ENCODE assay signal across 8 cellular contexts in genomic region chr19:7515091-7515470, GRCh38. TPM values are rescaled to one million over a fixed set of nuclear protein-coding genes. Genes with fewer than 3 reads are reported as not detected.
DNase-seq lines count a peak whose midpoint lies in the region; TF ChIP-seq lines count a peak whose summit lies in the region.

No MANE protein-coding gene starts in this region.

- peak in 1 of 3 donors; percentile 70 for DNase-seq in Peyer's patch
- DNase-seq in fibroblast of peridontal ligament (ENCODE audit: extremely low read depth): peak; percentile 52
- peak; percentile 16 for DNase-seq in occipital lobe (lab: John Stamatoyannopoulos, UW)
- DNase-seq in NAMALWA (ENCODE audit: low spot score): no peak
- DNase-seq in GF-D8 (lab: John Stamatoyannopoulos, UW): no peak
- DNase-seq in NCI-H2081 (lab: John Stamatoyannopoulos, UW): no peak
- DNase-seq in DMS114 treated with DMSO at 0.1 percent for 48 hours (lab: John Stamatoyannopoulos, UW; ENCODE audit: unreplicated experiment): no peak

- TF ChIP-seq CTCF in Peyer's patch (IDR thresholded peaks at IDR 0.05): no peak

- H4K20me1 ChIP-seq in BLaER1 treated with 17β-estradiol and CSF1 and Interleukin-3, amounts not matched to agents 10 nM and 100 nM: no peaks in the 10 kb centered on the region

- 0 out of 20 replicates have a peak overlapping the region, but pooled peaks of 1 of the 10 experiments have one; percentile 81 for H3K4me3 ChIP-seq in BLaER1 treated with 17β-estradiol and CSF1 and Interleukin-3, amounts not matched to agents 10 nM and 100 nM
- peak overlapping the region in 2 of 4 donors; percentile 24 to 90 for H3K4me3 ChIP-seq in Peyer's patch

- H3K27me3 ChIP-seq in BLaER1 treated with 17β-estradiol and CSF1 and Interleukin-3, amounts not matched to agents 10 nM and 100 nM: peaks cover 0 to 5% (median 0%) of the 10 kb centered on the region in 11 experiments; a peak in 2 of 22 replicates
- no peaks in the 10 kb centered on the region for H3K27me3 ChIP-seq in Peyer's patch

- peaks cover 18 to 32% (median 26%) of the 10 kb centered on the region in 10 experiments for H3K4me1 ChIP-seq in BLaER1 treated with 17β-estradiol and CSF1 and Interleukin-3, amounts not matched to agents 10 nM and 100 nM
- peaks cover 0 to 10% (median 5%) of the 10 kb centered on the region in 4 donors for H3K4me1 ChIP-seq in Peyer's patch

- TF ChIP-seq POLR2A in Peyer's patch (IDR thresholded peaks at IDR 0.05): no peak

- H3K9ac ChIP-seq in BLaER1 treated with 17β-estradiol and CSF1 and Interleukin-3, amounts not matched to agents 10 nM and 100 nM: peak overlapping the region in 10 of 11 experiments; percentile 84 to 94 (median 90); a peak in 11 of 22 replicates

- peak overlapping the region; percentile 74 to 90 (median 86) for H3K4me2 ChIP-seq in BLaER1 treated with 17β-estradiol and CSF1 and Interleukin-3, amounts not matched to agents 10 nM and 100 nM

- H3K9me3 ChIP-seq in BLaER1 treated with 17β-estradiol and CSF1 and Interleukin-3, amounts not matched to agents 10 nM and 100 nM (replicated peaks in 1 of 11): no peaks in the 10 kb centered on the region
- H3K9me3 ChIP-seq in Peyer's patch: no peaks in the 10 kb centered on the region

- H3K27ac ChIP-seq in BLaER1 treated with 17β-estradiol and CSF1 and Interleukin-3, amounts not matched to agents 10 nM and 100 nM: peak overlapping the region in 9 of 11 experiments; percentile 68 to 91 (median 86); a peak in 17 of 22 replicates
- H3K27ac ChIP-seq in Peyer's patch: peak overlapping the region; percentile 67 to 91 (median 80)

- peaks cover 0 to 13% (median 6%) of the 10 kb centered on the region in 11 experiments; a peak in 17 of 22 replicates for H3K36me3 ChIP-seq in BLaER1 treated with 17β-estradiol and CSF1 and Interleukin-3, amounts not matched to agents 10 nM and 100 nM
- H3K36me3 ChIP-seq in Peyer's patch: peaks cover 0 to 10% (median 0%) of the 10 kb centered on the region in 3 donors

RNA-seq across cellular contexts. Expression of gene ZNF358, which starts 0.8 kb away (rescaled TPM):
- total RNA-seq in Peyer's patch (100 to 1,000 TPM in 2 of 4 donors, 10 to 100 TPM in 2; 77.1 to 124 (median 95.3) TPM), occipital lobe (9.0 TPM)

RNA-seq across cellular contexts. Expression of gene MCOLN1, which starts 7.3 kb away (rescaled TPM):
- total RNA-seq in Peyer's patch (10 to 100 TPM; 18.0 to 37.1 (median 21.9) TPM), occipital lobe (9.8 TPM)

RNA-seq across cellular contexts. Expression of gene PNPLA6, which starts 20.4 kb away (rescaled TPM):
- 100 to 1,000 TPM; 181 to 296 (median 234) TPM for total RNA-seq in Peyer's patch
- 49.0 TPM for total RNA-seq in occipital lobe

RNA-seq across cellular contexts. Expression of gene PEX11G, which starts 26.2 kb away (rescaled TPM):
- total RNA-seq in Peyer's patch (10 to 100 TPM in 2 of 4 donors, 1 to 10 TPM in 1, not detected in 1; 8.2 to 14.3 (median 10.3) TPM), occipital lobe (0.94 TPM)

Comparison
In these comparisons a context has a peak if more than half of its experiments do, and no peak if none do; other contexts are left out.
1. DNase-seq: peak in fibroblast of peridontal ligament (single experiment) and occipital lobe (single experiment); none in NAMALWA (single experiment), GF-D8 (single experiment), NCI-H2081 (0 of 2) and DMS114 treated with DMSO at 0.1 percent for 48 hours (single experiment).